Comparison of ENCODE assay signal across 8 cellular contexts in genomic region chr6:109383438-109383940, GRCh38. TPM values are rescaled to one million over a fixed set of nuclear protein-coding genes. Genes with fewer than 3 reads are reported as not detected.
DNase-seq lines count a peak whose midpoint lies in the region; FAIRE-seq lines count a peak whose summit lies in the region.

No MANE protein-coding gene starts in this region.

- H3K9me3 ChIP-seq in iPS-20b (ENCODE audit: insufficient read depth, low read depth, low read length) = no peaks in the 10 kb centered on the region

- no peaks in the 10 kb centered on the region for H3K27me3 Mint-ChIP-seq in T-helper 2 cell treated with Interferon-gamma antibody and Interleukin-4, amounts not matched to agents 5 μg/mL and 100 μg/mL, for 36 hours (ENCODE audit: low read depth)
- peaks cover 6% of the 10 kb centered on the region for H3K27me3 Mint-ChIP-seq in activated T-helper 1 cell treated with anti-CD3 and anti-CD28 coated beads, Interleukin-12 subunit alpha, Interleukin-12 subunit beta, Interleukin-2, Interleukin-4 antibody, amounts not matched to agents 30 ng/mL and 10 ng/mL and 1 ng/mL, durations not matched to agents 14 hours and 24 hours and 36 hours (ENCODE audit: insufficient read depth)

- H3K4me3 ChIP-seq in iPS-20b (ENCODE audit: low read length) = peak overlapping the region; percentile 82

- H3K4me1 ChIP-seq in iPS-20b (ENCODE audit: insufficient read depth, low read length) = peaks cover 10% of the 10 kb centered on the region

- H3K4me3 Mint-ChIP-seq in T-helper 2 cell treated with Interferon-gamma antibody and Interleukin-4, amounts not matched to agents 5 μg/mL and 100 μg/mL, for 36 hours = peak overlapping the region; percentile 97
- peak overlapping the region; percentile 89 for H3K4me3 Mint-ChIP-seq in activated T-helper 1 cell treated with anti-CD3 and anti-CD28 coated beads, Interleukin-12 subunit alpha, Interleukin-12 subunit beta, Interleukin-2, Interleukin-4 antibody, amounts not matched to agents 30 ng/mL and 10 ng/mL and 1 ng/mL, durations not matched to agents 14 hours and 24 hours and 36 hours

- H3K9ac ChIP-seq in iPS-20b (ENCODE audit: low read depth, low read length) = peak overlapping the region; percentile 99; the same call in 1 of the 2 replicates

- peaks cover 21% of the 10 kb centered on the region for H3K36me3 Mint-ChIP-seq in T-helper 2 cell treated with Interferon-gamma antibody and Interleukin-4, amounts not matched to agents 5 μg/mL and 100 μg/mL, for 36 hours (ENCODE audit: low read depth)
- peaks cover 22% of the 10 kb centered on the region for H3K36me3 Mint-ChIP-seq in activated T-helper 1 cell treated with anti-CD3 and anti-CD28 coated beads, Interleukin-12 subunit alpha, Interleukin-12 subunit beta, Interleukin-2, Interleukin-4 antibody, amounts not matched to agents 30 ng/mL and 10 ng/mL and 1 ng/mL, durations not matched to agents 14 hours and 24 hours and 36 hours (ENCODE audit: low read depth)

- no peak for DNase-seq in T-helper 2 cell treated with Interferon-gamma antibody and Interleukin-4, amounts not matched to agents 5 μg/mL and 100 μg/mL, for 36 hours (ENCODE audit: low spot score)
- DNase-seq in T-helper 2 cell (no peak), substantia nigra (lab: John Stamatoyannopoulos, UW) (no peak), SHP77 (lab: John Stamatoyannopoulos, UW) (no peak), urothelium cell line (ENCODE audit: low spot score) (no peak), GOT3 (lab: John Stamatoyannopoulos, UW) (no peak)
- DNase-seq in activated T-helper 1 cell treated with anti-CD3 and anti-CD28 coated beads, Interleukin-12 subunit alpha, Interleukin-12 subunit beta, Interleukin-2, Interleukin-4 antibody, amounts not matched to agents 30 ng/mL and 10 ng/mL and 1 ng/mL, durations not matched to agents 14 hours and 24 hours and 36 hours (ENCODE audit: low spot score) = no peak

- peak overlapping the region; percentile 97 for H3K27ac Mint-ChIP-seq in T-helper 2 cell treated with Interferon-gamma antibody and Interleukin-4, amounts not matched to agents 5 μg/mL and 100 μg/mL, for 36 hours
- peak overlapping the region; percentile 98 for H3K27ac Mint-ChIP-seq in activated T-helper 1 cell treated with anti-CD3 and anti-CD28 coated beads, Interleukin-12 subunit alpha, Interleukin-12 subunit beta, Interleukin-2, Interleukin-4 antibody, amounts not matched to agents 30 ng/mL and 10 ng/mL and 1 ng/mL, durations not matched to agents 14 hours and 24 hours and 36 hours

- H3K9me3 Mint-ChIP-seq in T-helper 2 cell treated with Interferon-gamma antibody and Interleukin-4, amounts not matched to agents 5 μg/mL and 100 μg/mL, for 36 hours = no peaks in the 10 kb centered on the region
- no peaks in the 10 kb centered on the region for H3K9me3 Mint-ChIP-seq in activated T-helper 1 cell treated with anti-CD3 and anti-CD28 coated beads, Interleukin-12 subunit alpha, Interleukin-12 subunit beta, Interleukin-2, Interleukin-4 antibody, amounts not matched to agents 30 ng/mL and 10 ng/mL and 1 ng/mL, durations not matched to agents 14 hours and 24 hours and 36 hours

- intact Hi-C loops in activated T-helper 1 cell treated with anti-CD3 and anti-CD28 coated beads, Interleukin-12 subunit alpha, Interleukin-12 subunit beta, Interleukin-2, Interleukin-4 antibody, amounts not matched to agents 30 ng/mL and 10 ng/mL and 1 ng/mL, durations not matched to agents 14 hours and 24 hours and 36 hours (cut with micrococcal nuclease) = loop anchor here (1.0 to 10.0 kb wide), 18 partner anchors 57 to 1561 kb away; partner anchors contain the start of genes AFG1L, AK9, CDC40 and CEP57L1

- peaks cover 11% of the 10 kb centered on the region for H3K36me3 ChIP-seq in iPS-20b (ENCODE audit: insufficient read depth, low read depth, low read length)

- H3K27ac ChIP-seq in iPS-20b (ENCODE audit: low read length) (no peak overlapping the region), substantia nigra (ENCODE audit: low read depth, low read length, poor library complexity, severe bottlenecking) (peak overlapping the region; percentile 98)

- FAIRE-seq in urothelium cell line (lab: Jason Lieb, UNC) = no peak

- H3K4me1 Mint-ChIP-seq in T-helper 2 cell treated with Interferon-gamma antibody and Interleukin-4, amounts not matched to agents 5 μg/mL and 100 μg/mL, for 36 hours (ENCODE audit: low read depth) = peaks cover 31% of the 10 kb centered on the region
- H3K4me1 Mint-ChIP-seq in activated T-helper 1 cell treated with anti-CD3 and anti-CD28 coated beads, Interleukin-12 subunit alpha, Interleukin-12 subunit beta, Interleukin-2, Interleukin-4 antibody, amounts not matched to agents 30 ng/mL and 10 ng/mL and 1 ng/mL, durations not matched to agents 14 hours and 24 hours and 36 hours (ENCODE audit: low read depth) = peaks cover 40% of the 10 kb centered on the region

- H3K27me3 ChIP-seq in iPS-20b (ENCODE audit: insufficient read depth, low read length) = no peaks in the 10 kb centered on the region

RNA-seq across cellular contexts. Expression of gene CD164, which starts 1.2 kb away (rescaled TPM):
- 249 and 251 TPM in 2 replicates for total RNA-seq in activated T-helper 1 cell treated with anti-CD3 and anti-CD28 coated beads, Interleukin-12 subunit alpha, Interleukin-12 subunit beta, Interleukin-2, Interleukin-4 antibody, amounts not matched to agents 30 ng/mL and 10 ng/mL and 1 ng/mL, durations not matched to agents 14 hours and 24 hours and 36 hours

RNA-seq across cellular contexts. Expression of gene PPIL6, which starts 56.9 kb away (rescaled TPM):
- 0.13 and 0.29 TPM in 2 replicates for total RNA-seq in activated T-helper 1 cell treated with anti-CD3 and anti-CD28 coated beads, Interleukin-12 subunit alpha, Interleukin-12 subunit beta, Interleukin-2, Interleukin-4 antibody, amounts not matched to agents 30 ng/mL and 10 ng/mL and 1 ng/mL, durations not matched to agents 14 hours and 24 hours and 36 hours

RNA-seq across cellular contexts. Expression of gene SMPD2, which starts 57.0 kb away (rescaled TPM):
- total RNA-seq in activated T-helper 1 cell treated with anti-CD3 and anti-CD28 coated beads, Interleukin-12 subunit alpha, Interleukin-12 subunit beta, Interleukin-2, Interleukin-4 antibody, amounts not matched to agents 30 ng/mL and 10 ng/mL and 1 ng/mL, durations not matched to agents 14 hours and 24 hours and 36 hours = 18.5 and 19.1 TPM in 2 replicates
